In the genomic region with DNA sequence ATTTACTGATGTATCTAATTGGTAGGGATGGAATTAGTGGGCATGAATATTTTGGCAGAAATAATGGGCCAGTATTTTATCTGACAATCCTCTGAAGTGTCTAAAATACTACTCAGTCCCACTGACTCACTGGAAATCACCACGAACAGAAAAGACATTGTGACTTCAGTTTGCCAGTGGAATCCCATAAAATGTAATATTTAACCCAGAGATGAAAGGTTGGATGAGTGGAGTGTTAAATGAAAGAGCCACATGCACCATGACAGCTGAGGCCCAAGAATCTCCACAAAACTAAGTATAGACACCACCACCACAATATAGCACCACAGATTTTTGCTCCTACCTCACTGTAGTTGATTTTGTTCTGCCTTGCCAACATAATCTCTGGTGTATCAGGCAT, we compare ENCODE assay signal across 20 cellular contexts.
"Had no signal": no experiment of that assay in that cellular context is flagged by ENCODE, and none has a peak within 500 bp of the region (broad histone marks: within the 10 kb centered on the region; RNA-seq: fewer than 3 reads in every experiment).

No MANE protein-coding gene starts in this region.

- H3K4me3 ChIP-seq: body of pancreas, pancreas, sigmoid colon, spleen had no signal

- ATAC-seq: body of pancreas; naive thymus-derived CD8-positive, alpha-beta T cell; pancreas; stimulated activated memory B cell treated with anti-CD40 and anti-IgM and Interleukin-4, amounts not matched to agents 10 μg/mL and 1 μg/mL and 100 μg/mL, for 72 hours had no signal

- DNase-seq: activated CD4-positive, alpha-beta memory T cell treated with anti-CD3 and anti-CD28 coated beads, Interleukin-2, amount 10 ng/mL, durations not matched to agents 7 days and 5 days; activated CD4-positive, alpha-beta T cell treated with anti-CD3 and anti-CD28 coated beads for 48 hours; activated CD4-positive, CD25-positive, alpha-beta regulatory T cell; activated naive CD4-positive, alpha-beta T cell treated with anti-CD3 and anti-CD28 coated beads for 36 hours; activated T-cell treated with anti-CD3 and anti-CD28 coated beads, Interleukin-2, amount 50 U/mL, for 24 hours; body of pancreas; caudate nucleus; foreskin fibroblast; glutamatergic neuron; hypothalamus; kidney; naive thymus-derived CD8-positive, alpha-beta T cell; pancreas; sigmoid colon; spleen; stimulated activated CD4-positive, alpha-beta T cell treated with anti-CD3 and anti-CD28 coated beads, Interleukin-4, amount 100 ng/mL, for 4 hours; T-helper 1 cell; T-helper 9 cell had no signal

- H3K9me3 ChIP-seq: body of pancreas, neutrophil, pancreas had no signal

- H3K36me3 ChIP-seq: neutrophil, pancreas, sigmoid colon, spleen had no signal

- H3K4me1 ChIP-seq: body of pancreas, pancreas, sigmoid colon, spleen had no signal

- H3K27me3 ChIP-seq: body of pancreas, neutrophil, pancreas, sigmoid colon, spleen had no signal

- H3K27ac ChIP-seq: body of pancreas, neutrophil, pancreas, sigmoid colon, spleen had no signal
